8 cellular contexts compared by ENCODE assay signal in genomic region chr4:73069338-73070071, GRCh38. TPM values are rescaled to one million over a fixed set of nuclear protein-coding genes. Genes with fewer than 3 reads are reported as not detected.
DNase-seq lines count a peak whose midpoint lies in the region; ATAC-seq and FAIRE-seq lines count a peak whose summit lies in the region.

TSS of gene COX18 (minus strand) at chr4:73069716. CDS start at chr4:73069649, 67 bp downstream.

- peak; percentile 86 for FAIRE-seq in islet of Langerhans (lab: Jason Lieb, UNC)

- peak; percentile 81 for ATAC-seq in GM19043 (IDR thresholded peaks at IDR 0.05; ENCODE audit: low read depth, unreplicated experiment)
- peak; percentile 85 for ATAC-seq in HG03378 (IDR thresholded peaks at IDR 0.05; ENCODE audit: unreplicated experiment)

- peak; percentile 92 to 96 for DNase-seq in AML-193 (lab: John Stamatoyannopoulos, UW)
- peak; percentile 96 for DNase-seq in NCI-H460 (ENCODE audit: extremely low read depth, low read depth)
- peak; percentile 93 for DNase-seq in activated CD4-positive, CD25-positive, alpha-beta regulatory T cell treated with anti-CD3 and anti-CD28 coated beads, Interleukin-2, amount 50 U/mL, for 72 hours
- DNase-seq in cerebellar nuclear complex (lab: John Stamatoyannopoulos, UW): peak; percentile 70 to 92
- DNase-seq in stimulated activated CD4-positive, alpha-beta T cell treated with anti-CD3 and anti-CD28 coated beads, Interleukin-12 subunit alpha, Interleukin-12 subunit beta, amount 100 ng/mL, for 4 hours: peak; percentile 92

RNA-seq across cellular contexts. Expression of gene COX18, which starts in this region (rescaled TPM):
- 22.2 and 25.8 TPM in 2 replicates for total RNA-seq in NCI-H460 (2014; rRNA removed; shearing (Covaris generic))
- 10.0 and 23.3 TPM in 2 replicates for polyA plus RNA-seq in NCI-H460 (2014; cell fraction: nucleus; rRNA removed)

Comparison
In these comparisons a context has a peak if more than half of its experiments do, and no peak if none do; other contexts are left out.
1. Peak in every context shown above with its lines: DNase-seq and ATAC-seq.